Comparison of ENCODE assay signal across 31 cellular contexts in the genomic region with DNA sequence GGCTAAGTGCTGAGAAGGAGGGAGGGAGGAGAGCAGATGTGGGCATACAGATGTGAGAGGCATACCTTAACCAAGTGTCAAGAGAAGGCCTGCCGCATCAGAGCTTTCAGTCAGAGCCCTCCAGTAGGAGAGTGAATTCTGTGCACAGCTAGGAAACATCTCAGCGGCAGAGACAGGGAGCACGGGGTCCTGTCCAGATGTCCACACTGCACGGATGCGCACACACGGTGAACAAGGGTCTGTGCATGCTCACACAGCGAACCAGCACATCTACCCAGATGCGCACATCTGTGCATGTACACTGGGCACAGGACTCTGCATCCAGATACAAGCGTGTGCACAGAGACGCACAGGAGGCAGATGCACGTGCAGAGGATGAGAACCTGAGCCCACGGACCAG.
"Had no signal": no experiment of that assay in that cellular context is flagged by ENCODE, and none has a peak within 500 bp of the region (broad histone marks: within the 10 kb centered on the region; RNA-seq: fewer than 3 reads in every experiment).

No MANE protein-coding gene starts in this region.

- DNase-seq: activated B cell treated with CpG ODN at 0.5 μM for 24 hours; activated CD4-positive, alpha-beta T cell treated with anti-CD3 and anti-CD28 coated beads for 48 hours; activated CD4-positive, alpha-beta T cell treated with anti-CD3 and anti-CD28 coated beads, Interleukin-2, amount 50 U/mL, for 1 hour; activated CD4-positive, alpha-beta T cell treated with anti-CD3 and anti-CD28 coated beads, Interleukin-2, amount 50 U/mL, for 48 hours; activated CD8-positive, alpha-beta memory T cell treated with anti-CD3 and anti-CD28 coated beads for 24 hours; activated CD8-positive, alpha-beta T cell treated with anti-CD3 and anti-CD28 coated beads for 36 hours; activated gamma-delta T cell treated with Interleukin-2 at 50 U/mL for 16 hours; activated naive CD4-positive, alpha-beta T cell treated with anti-CD3 and anti-CD28 coated beads, Interleukin-2, amount 50 U/mL, for 16 hours; activated naive CD4-positive, alpha-beta T cell treated with Interleukin-2 at 50 U/mL for 16 hours; activated T-cell treated with anti-CD3 and anti-CD28 coated beads, Interleukin-2, amount 50 U/mL, for 4 hours; amniotic stem cell; anterior cingulate cortex; brain microvascular endothelial cell; caudate nucleus; cerebellar nuclear complex; colonic mucosa; effector CD8-positive, alpha-beta T cell; esophagus squamous epithelium; foreskin melanocyte; T-helper 2 cell had no signal

- FAIRE-seq: astrocyte, bronchial epithelial cell, endometrium, endothelial cell of umbilical vein, TTC549 had no signal

- H3K9me3 Mint-ChIP-seq: activated B cell treated with CpG ODN at 0.5 μM for 24 hours; activated CD8-positive, alpha-beta T cell treated with anti-CD3 and anti-CD28 coated beads for 36 hours; activated T-cell treated with anti-CD3 and anti-CD28 coated beads, Interleukin-2, amount 50 U/mL, for 4 hours; activated T-helper 2 cell treated with anti-CD3 and anti-CD28 coated beads, Interferon-gamma antibody, Interleukin-2, Interleukin-4, amounts not matched to agents 10 μg/mL and 5 μg/mL and 100 μg/mL, durations not matched to agents 14 hours and 24 hours and 36 hours had no signal

- H3K36me3 ChIP-seq: brain microvascular endothelial cell, colonic mucosa, esophagus squamous epithelium, gastroesophageal sphincter had no signal

- H3K9me3 ChIP-seq: colonic mucosa, esophagus squamous epithelium, gastroesophageal sphincter had no signal

- H3K4me3 Mint-ChIP-seq: activated B cell treated with CpG ODN at 0.5 μM for 24 hours; activated CD8-positive, alpha-beta T cell treated with anti-CD3 and anti-CD28 coated beads for 36 hours; activated naive CD8-positive, alpha-beta T cell; activated T-cell treated with anti-CD3 and anti-CD28 coated beads, Interleukin-2, amount 50 U/mL, for 4 hours had no signal

- H3K27me3 Mint-ChIP-seq: activated B cell treated with CpG ODN at 0.5 μM for 24 hours; activated naive CD8-positive, alpha-beta T cell had no signal

- H3K27ac ChIP-seq: brain microvascular endothelial cell, colonic mucosa, epithelial cell of prostate, esophagus squamous epithelium, gastroesophageal sphincter, VCaP had no signal

- H3K27ac Mint-ChIP-seq: activated B cell treated with CpG ODN at 0.5 μM for 24 hours; activated CD8-positive, alpha-beta T cell treated with anti-CD3 and anti-CD28 coated beads for 36 hours; activated naive CD8-positive, alpha-beta T cell; activated T-helper 2 cell treated with anti-CD3 and anti-CD28 coated beads, Interferon-gamma antibody, Interleukin-2, Interleukin-4, amounts not matched to agents 10 μg/mL and 5 μg/mL and 100 μg/mL, durations not matched to agents 14 hours and 24 hours and 36 hours had no signal

- H3K4me1 ChIP-seq: colonic mucosa, esophagus squamous epithelium, gastroesophageal sphincter had no signal

- H3K27me3 ChIP-seq: brain microvascular endothelial cell, colonic mucosa had no signal

- H3K36me3 Mint-ChIP-seq: activated naive CD8-positive, alpha-beta T cell had no signal

- H3K4me3 ChIP-seq: colonic mucosa, esophagus squamous epithelium, gastroesophageal sphincter had no signal

- H3K4me1 Mint-ChIP-seq: activated B cell treated with CpG ODN at 0.5 μM for 24 hours had no signal

- ATAC-seq: activated CD4-positive, CD25-positive, alpha-beta regulatory T cell treated with anti-CD3 and anti-CD28 coated beads, Interleukin-2, amount 50 U/mL, for 24 hours; activated CD8-positive, alpha-beta T cell treated with anti-CD3 and anti-CD28 coated beads for 36 hours; activated T-cell treated with anti-CD3 and anti-CD28 coated beads, Interleukin-2, amount 50 U/mL, for 4 hours; gastroesophageal sphincter had no signal
